8 cellular contexts compared by ENCODE assay signal in the genomic region with DNA sequence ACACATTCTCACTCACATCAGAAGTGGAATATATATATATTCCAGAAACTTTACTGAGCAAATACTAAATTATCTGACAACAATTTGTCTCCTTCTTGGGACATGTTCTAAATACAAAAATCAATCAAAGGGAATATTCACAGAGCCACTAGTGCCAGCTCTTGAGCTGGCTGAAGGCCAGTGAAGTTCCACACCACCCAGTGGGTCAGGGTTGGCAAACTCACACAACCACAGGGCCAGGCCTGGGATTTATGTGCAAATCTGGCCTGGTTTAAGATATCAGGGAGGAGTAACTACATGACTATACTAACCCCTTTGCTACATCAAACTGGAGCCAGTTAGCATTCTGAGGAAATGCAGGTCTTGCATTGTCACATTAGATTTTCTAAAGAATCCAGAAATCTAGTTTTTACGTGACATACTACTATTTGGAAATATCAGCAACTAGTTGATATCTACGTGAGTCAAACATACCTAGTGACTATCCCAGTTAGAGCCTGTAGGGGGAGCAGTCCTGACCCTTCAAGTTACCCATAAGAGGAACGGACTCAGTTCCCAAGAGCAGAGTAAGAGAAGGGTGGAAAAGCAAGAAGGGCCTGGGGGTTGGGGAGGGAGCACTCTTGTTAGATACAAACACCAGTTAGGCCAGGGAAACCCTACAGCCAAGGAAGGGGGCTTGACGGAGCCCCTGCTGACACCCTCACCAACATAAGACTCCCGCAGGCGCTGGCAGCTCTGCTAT.
DNase-seq lines count a peak whose midpoint lies in the region; ATAC-seq and TF ChIP-seq lines count a peak whose summit lies in the region.

No MANE protein-coding gene starts in this region.

- POLR2A ChIA-PET in WTC11 (lab: Charles Lee): interaction anchor here (1.4 kb wide), 1 partner anchor 72 kb away, joined by 4 read pairs; no protein-coding TSS in a partner anchor

- in situ Hi-C loops in G401 (cut with HindIII; ENCODE audit: low sequenced_read_pairs): no loop called here

- intact Hi-C loops in activated T-helper 2 cell treated with anti-CD3 and anti-CD28 coated beads, Interferon-gamma antibody, Interleukin-2, Interleukin-4, amounts not matched to agents 10 μg/mL and 5 μg/mL and 100 μg/mL, durations not matched to agents 14 hours and 24 hours and 36 hours (cut with micrococcal nuclease): no loop called here

- ATAC-seq in WTC11: peak; percentile 90
- ATAC-seq in stimulated activated naive CD8-positive, alpha-beta T cell treated with anti-CD3 and anti-CD28 coated beads, Interleukin-15, amount 100 ng/mL, for 72 hours: no peak

- peak; percentile 72 for TF ChIP-seq CTCF in WTC11 (IDR thresholded peaks at IDR 0.05)
- TF ChIP-seq CTCF in mesothelial cell of epicardium (IDR thresholded peaks at IDR 0.05; ENCODE audit: unreplicated experiment): peak; percentile 68

- no peaks in the 10 kb centered on the region for H3K27me3 Mint-ChIP-seq in WTC11 (ENCODE audit: low read depth)
- H3K27me3 Mint-ChIP-seq in mesothelial cell of epicardium (ENCODE audit: low read depth): no peaks in the 10 kb centered on the region
- H3K27me3 Mint-ChIP-seq in stimulated activated naive CD8-positive, alpha-beta T cell treated with anti-CD3 and anti-CD28 coated beads, Interleukin-15, amount 100 ng/mL, for 72 hours: peaks cover 6% of the 10 kb centered on the region
- H3K27me3 Mint-ChIP-seq in activated T-helper 2 cell treated with anti-CD3 and anti-CD28 coated beads, Interferon-gamma antibody, Interleukin-2, Interleukin-4, amounts not matched to agents 10 μg/mL and 5 μg/mL and 100 μg/mL, durations not matched to agents 14 hours and 24 hours and 36 hours (ENCODE audit: low read depth): peaks cover 7% of the 10 kb centered on the region

- DNase-seq in ELR (ENCODE audit: low read depth): peak; percentile 55
- peak; percentile 11 for DNase-seq in HT1080 (ENCODE audit: low read depth)
- DNase-seq in WTC11 (ENCODE audit: low spot score): peak; percentile 42
- no peak for DNase-seq in mesothelial cell of epicardium (ENCODE audit: low spot score in 2 of 2, unreplicated experiment in 2 of 2)
- DNase-seq in stimulated activated naive CD8-positive, alpha-beta T cell treated with anti-CD3 and anti-CD28 coated beads, Interleukin-15, amount 100 ng/mL, for 72 hours: no peak
- no peak for DNase-seq in G401 (ENCODE audit: low spot score)
- no peak for DNase-seq in activated naive CD4-positive, alpha-beta T cell (lab: John Stamatoyannopoulos, UW)
- DNase-seq in activated T-helper 2 cell treated with anti-CD3 and anti-CD28 coated beads, Interferon-gamma antibody, Interleukin-2, Interleukin-4, amounts not matched to agents 10 μg/mL and 5 μg/mL and 100 μg/mL, durations not matched to agents 14 hours and 24 hours and 36 hours (ENCODE audit: low spot score): no peak

- H3K9me3 Mint-ChIP-seq in WTC11 (no peaks in the 10 kb centered on the region), mesothelial cell of epicardium (no peaks in the 10 kb centered on the region)
- H3K9me3 Mint-ChIP-seq in stimulated activated naive CD8-positive, alpha-beta T cell treated with anti-CD3 and anti-CD28 coated beads, Interleukin-15, amount 100 ng/mL, for 72 hours: no peaks in the 10 kb centered on the region
- no peaks in the 10 kb centered on the region for H3K9me3 Mint-ChIP-seq in activated T-helper 2 cell treated with anti-CD3 and anti-CD28 coated beads, Interferon-gamma antibody, Interleukin-2, Interleukin-4, amounts not matched to agents 10 μg/mL and 5 μg/mL and 100 μg/mL, durations not matched to agents 14 hours and 24 hours and 36 hours

- CTCF ChIA-PET in WTC11 (lab: Charles Lee): interaction anchor here (0.7 to 1.6 kb wide), 15 partner anchors 8 to 77 kb away, joined by 3 to 10 read pairs (median 5); no protein-coding TSS in a partner anchor

- H3K36me3 Mint-ChIP-seq in WTC11: no peaks in the 10 kb centered on the region
- H3K36me3 Mint-ChIP-seq in mesothelial cell of epicardium: no peaks in the 10 kb centered on the region
- H3K36me3 Mint-ChIP-seq in activated T-helper 2 cell treated with anti-CD3 and anti-CD28 coated beads, Interferon-gamma antibody, Interleukin-2, Interleukin-4, amounts not matched to agents 10 μg/mL and 5 μg/mL and 100 μg/mL, durations not matched to agents 14 hours and 24 hours and 36 hours (ENCODE audit: low read depth): no peaks in the 10 kb centered on the region

- H3K4me1 Mint-ChIP-seq in WTC11 (peaks cover 25% of the 10 kb centered on the region), mesothelial cell of epicardium (peaks cover 3% of the 10 kb centered on the region)
- H3K4me1 Mint-ChIP-seq in stimulated activated naive CD8-positive, alpha-beta T cell treated with anti-CD3 and anti-CD28 coated beads, Interleukin-15, amount 100 ng/mL, for 72 hours: peaks cover 6% of the 10 kb centered on the region
- peaks cover 6% of the 10 kb centered on the region for H3K4me1 Mint-ChIP-seq in activated T-helper 2 cell treated with anti-CD3 and anti-CD28 coated beads, Interferon-gamma antibody, Interleukin-2, Interleukin-4, amounts not matched to agents 10 μg/mL and 5 μg/mL and 100 μg/mL, durations not matched to agents 14 hours and 24 hours and 36 hours (ENCODE audit: low read depth)

- H3K4me3 Mint-ChIP-seq in WTC11 (no peak overlapping the region), mesothelial cell of epicardium (no peak overlapping the region)
- H3K4me3 Mint-ChIP-seq in stimulated activated naive CD8-positive, alpha-beta T cell treated with anti-CD3 and anti-CD28 coated beads, Interleukin-15, amount 100 ng/mL, for 72 hours: no peak overlapping the region
- H3K4me3 Mint-ChIP-seq in activated T-helper 2 cell treated with anti-CD3 and anti-CD28 coated beads, Interferon-gamma antibody, Interleukin-2, Interleukin-4, amounts not matched to agents 10 μg/mL and 5 μg/mL and 100 μg/mL, durations not matched to agents 14 hours and 24 hours and 36 hours (ENCODE audit: low read depth): no peak overlapping the region

- H3K27ac Mint-ChIP-seq in WTC11 (no peak overlapping the region), mesothelial cell of epicardium (no peak overlapping the region)
- no peak overlapping the region for H3K27ac Mint-ChIP-seq in stimulated activated naive CD8-positive, alpha-beta T cell treated with anti-CD3 and anti-CD28 coated beads, Interleukin-15, amount 100 ng/mL, for 72 hours
- H3K27ac Mint-ChIP-seq in activated T-helper 2 cell treated with anti-CD3 and anti-CD28 coated beads, Interferon-gamma antibody, Interleukin-2, Interleukin-4, amounts not matched to agents 10 μg/mL and 5 μg/mL and 100 μg/mL, durations not matched to agents 14 hours and 24 hours and 36 hours: no peak overlapping the region

TF ChIP-seq in WTC11, 78 proteins besides CTCF, POLR2A, EP300 and RAD21:
- TF ChIP-seq SP1 (CRISPR knock-in tag; conservative IDR thresholded peaks at IDR 0.05) (no peak), TP53 (CRISPR knock-in tag; IDR thresholded peaks at IDR 0.05) (no peak), MYBL2 (CRISPR knock-in tag; IDR thresholded peaks at IDR 0.05) (no peak), NFE2L1 (CRISPR knock-in tag; IDR thresholded peaks at IDR 0.05) (no peak), ATF3 (CRISPR knock-in tag; conservative IDR thresholded peaks at IDR 0.05) (no peak), CBFB (CRISPR knock-in tag; IDR thresholded peaks at IDR 0.05; ENCODE audit: low read depth) (no peak), SOX15 (CRISPR knock-in tag; IDR thresholded peaks at IDR 0.05) (no peak)
- TF ChIP-seq, protein P1, sequence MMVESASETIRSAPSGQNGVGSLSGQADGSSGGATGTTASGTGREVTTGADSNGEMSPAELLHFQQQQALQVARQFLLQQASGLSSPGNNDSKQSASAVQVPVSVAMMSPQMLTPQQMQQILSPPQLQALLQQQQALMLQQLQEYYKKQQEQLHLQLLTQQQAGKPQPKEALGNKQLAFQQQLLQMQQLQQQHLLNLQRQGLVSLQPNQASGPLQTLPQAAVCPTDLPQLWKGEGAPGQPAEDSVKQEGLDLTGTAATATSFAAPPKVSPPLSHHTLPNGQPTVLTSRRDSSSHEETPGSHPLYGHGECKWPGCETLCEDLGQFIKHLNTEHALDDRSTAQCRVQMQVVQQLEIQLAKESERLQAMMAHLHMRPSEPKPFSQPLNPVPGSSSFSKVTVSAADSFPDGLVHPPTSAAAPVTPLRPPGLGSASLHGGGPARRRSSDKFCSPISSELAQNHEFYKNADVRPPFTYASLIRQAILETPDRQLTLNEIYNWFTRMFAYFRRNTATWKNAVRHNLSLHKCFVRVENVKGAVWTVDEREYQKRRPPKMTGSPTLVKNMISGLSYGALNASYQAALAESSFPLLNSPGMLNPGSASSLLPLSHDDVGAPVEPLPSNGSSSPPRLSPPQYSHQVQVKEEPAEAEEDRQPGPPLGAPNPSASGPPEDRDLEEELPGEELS (CRISPR knock-in tag; IDR thresholded peaks at IDR 0.05): no peak

Comparison
In these comparisons a context has a peak if more than half of its experiments do, and no peak if none do; other contexts are left out.
1. DNase-seq: peak in ELR (single experiment), HT1080 (single experiment) and WTC11 (single experiment); none in mesothelial cell of epicardium (0 of 2), stimulated activated naive CD8-positive, alpha-beta T cell treated with anti-CD3 and anti-CD28 coated beads, Interleukin-15, amount 100 ng/mL, for 72 hours (0 of 2), G401 (single experiment), activated naive CD4-positive, alpha-beta T cell (0 of 4) and activated T-helper 2 cell treated with anti-CD3 and anti-CD28 coated beads, Interferon-gamma antibody, Interleukin-2, Interleukin-4, amounts not matched to agents 10 μg/mL and 5 μg/mL and 100 μg/mL, durations not matched to agents 14 hours and 24 hours and 36 hours (single experiment).